Comparison of ENCODE assay signal across 8 cellular contexts in the genomic region with DNA sequence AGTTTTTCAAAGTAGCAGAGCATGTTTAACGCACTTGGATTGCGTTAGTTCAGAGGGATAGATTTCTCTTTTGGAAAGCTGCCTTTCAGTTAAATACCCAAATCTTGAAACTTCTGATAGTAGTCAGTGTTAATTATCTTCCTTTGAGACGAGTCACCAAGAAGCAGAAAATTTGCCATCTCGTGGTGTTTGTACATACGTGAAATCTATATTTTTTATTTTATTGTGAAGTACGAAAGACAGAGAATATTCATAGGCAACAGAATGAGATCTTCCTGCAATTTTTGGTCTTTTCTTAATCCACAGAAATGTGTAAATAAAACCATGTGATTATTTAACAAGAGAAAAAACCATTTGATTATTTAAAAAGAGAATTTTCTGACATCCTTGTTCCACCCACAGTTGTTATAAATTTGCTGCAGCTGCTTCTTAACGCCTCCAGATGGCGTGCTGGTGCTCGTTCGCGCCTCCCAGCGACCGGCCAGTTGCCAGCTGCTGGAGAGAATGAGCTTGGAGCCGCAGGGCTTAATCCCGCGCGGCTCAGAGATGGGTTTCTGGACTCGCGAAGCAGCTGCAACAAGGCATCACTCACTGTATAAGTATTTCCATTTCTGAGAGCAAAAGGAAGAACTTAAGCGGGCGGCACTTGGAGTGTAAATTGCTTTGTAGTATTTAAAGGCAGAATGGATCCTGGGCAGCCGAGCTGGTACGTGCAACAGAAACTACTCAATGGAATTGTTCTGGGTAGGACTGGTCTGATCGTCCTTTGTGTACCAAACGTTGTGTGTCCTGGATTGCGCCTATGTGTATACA. TPM values are rescaled to one million over a fixed set of nuclear protein-coding genes. Genes with fewer than 3 reads are reported as not detected.
DNase-seq lines count a peak whose midpoint lies in the region; ATAC-seq and FAIRE-seq lines count a peak whose summit lies in the region.

No MANE protein-coding gene starts in this region.

- intact Hi-C loops in Right ventricle myocardium superior (cut with DNase I): no loop called here

- peak; percentile 96 for ATAC-seq in GM21515 (IDR thresholded peaks at IDR 0.05; ENCODE audit: unreplicated experiment)
- ATAC-seq in Right ventricle myocardium superior (ENCODE audit: poor library complexity): peak; percentile 89

- H3K36me3 Mint-ChIP-seq in activated naive CD4-positive, alpha-beta T cell treated with anti-CD3 and anti-CD28 coated beads, Interleukin-2, amount 50 U/mL, for 24 hours: no peaks in the 10 kb centered on the region

- H3K27me3 Mint-ChIP-seq in activated naive CD4-positive, alpha-beta T cell treated with anti-CD3 and anti-CD28 coated beads, Interleukin-2, amount 50 U/mL, for 24 hours: peaks cover 11% of the 10 kb centered on the region

- peak; percentile 57 for DNase-seq in HPDE6-E6E7 (ENCODE audit: extremely low spot score)
- peak; percentile 96 for DNase-seq in NCI-H82 (lab: John Stamatoyannopoulos, UW)
- peak; percentile 85 for DNase-seq in Right ventricle myocardium superior
- DNase-seq in pons (ENCODE audit: low spot score): peak; percentile 83
- DNase-seq in effector CD8-positive, alpha-beta T cell (lab: John Stamatoyannopoulos, UW): no peak

- H3K4me3 Mint-ChIP-seq in activated naive CD4-positive, alpha-beta T cell treated with anti-CD3 and anti-CD28 coated beads, Interleukin-2, amount 50 U/mL, for 24 hours: peak overlapping the region; percentile 66

- H3K27ac Mint-ChIP-seq in activated naive CD4-positive, alpha-beta T cell treated with anti-CD3 and anti-CD28 coated beads, Interleukin-2, amount 50 U/mL, for 24 hours: no peak overlapping the region

- FAIRE-seq in G401.6 (lab: Jason Lieb, UNC): peak; percentile 86

- no peaks in the 10 kb centered on the region for H3K4me1 Mint-ChIP-seq in activated naive CD4-positive, alpha-beta T cell treated with anti-CD3 and anti-CD28 coated beads, Interleukin-2, amount 50 U/mL, for 24 hours

- H3K9me3 Mint-ChIP-seq in activated naive CD4-positive, alpha-beta T cell treated with anti-CD3 and anti-CD28 coated beads, Interleukin-2, amount 50 U/mL, for 24 hours: no peaks in the 10 kb centered on the region

RNA-seq across cellular contexts. Expression of a gene that starts 10.5 kb away (rescaled TPM):
- not detected for total RNA-seq in Right ventricle myocardium superior
